Comparison of ENCODE assay signal across 17 cellular contexts in the genomic region with DNA sequence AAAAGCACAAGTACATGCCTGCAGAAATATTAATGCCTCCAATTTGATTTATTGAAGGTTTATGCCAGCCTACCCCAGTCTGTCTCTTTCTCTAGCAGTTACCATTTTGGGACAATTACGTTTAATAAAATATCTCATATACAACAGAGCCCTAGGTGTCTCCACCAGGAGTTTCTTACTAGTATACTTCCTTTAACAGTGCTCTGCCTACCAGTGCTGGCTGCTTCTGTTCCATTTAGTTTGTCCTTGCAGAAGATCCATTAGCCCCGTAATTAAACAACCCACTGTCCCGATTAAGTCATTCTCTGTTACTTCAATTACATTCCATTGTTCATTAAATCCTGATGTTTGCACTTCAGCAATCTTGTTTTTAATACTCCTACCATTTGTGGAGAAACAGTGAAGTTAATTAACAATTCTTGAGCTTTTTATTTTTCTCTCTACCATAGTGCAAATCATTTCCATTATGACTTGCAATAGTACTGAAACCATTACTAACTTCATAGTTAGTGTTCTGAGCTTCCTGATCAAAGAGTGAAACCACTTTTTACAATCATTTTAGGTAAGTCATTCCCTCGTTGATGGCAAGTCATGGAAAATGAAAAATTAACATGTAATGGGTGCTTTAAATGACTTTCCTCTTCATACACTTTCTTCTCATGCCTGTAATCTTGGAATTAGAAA.
A peak's percentile ranks its signal among the peaks of the same experiment; 100 is the strongest.
DNase-seq lines count a peak whose midpoint lies in the region; ATAC-seq, FAIRE-seq and TF ChIP-seq lines count a peak whose summit lies in the region.
"Had no signal": no experiment of that assay in that cellular context is flagged by ENCODE, and none has a peak within 500 bp of the region (broad histone marks: within the 10 kb centered on the region; RNA-seq: fewer than 3 reads in every experiment).

No MANE protein-coding gene starts in this region.

- H3K79me2 ChIP-seq in smooth muscle cell (ENCODE audit: low read depth) = no peaks in the 10 kb centered on the region

- H3K27ac ChIP-seq in smooth muscle cell (ENCODE audit: low read depth) = no peak overlapping the region
- H3K27ac ChIP-seq: WERI-Rb-1 had no signal

- peak; percentile 87 for FAIRE-seq in GM18507 (lab: Jason Lieb, UNC)
- FAIRE-seq: HTR-8/SVneo had no signal

- H3K36me3 Mint-ChIP-seq in activated T-helper 1 cell treated with anti-CD3 and anti-CD28 coated beads, Interleukin-12 subunit alpha, Interleukin-12 subunit beta, Interleukin-2, Interleukin-4 antibody, amounts not matched to agents 30 ng/mL and 10 ng/mL and 1 ng/mL, durations not matched to agents 14 hours and 24 hours and 36 hours (ENCODE audit: low read depth) = peaks cover 55% of the 10 kb centered on the region
- H3K36me3 Mint-ChIP-seq in T-helper 17 cell (ENCODE audit: low read depth) = peaks cover 7% of the 10 kb centered on the region

- peak overlapping the region; percentile 43 for H3K4me3 Mint-ChIP-seq in activated T-helper 1 cell treated with anti-CD3 and anti-CD28 coated beads, Interleukin-12 subunit alpha, Interleukin-12 subunit beta, Interleukin-2, Interleukin-4 antibody, amounts not matched to agents 30 ng/mL and 10 ng/mL and 1 ng/mL, durations not matched to agents 14 hours and 24 hours and 36 hours
- H3K4me3 Mint-ChIP-seq in T-helper 17 cell = no peak overlapping the region
- H3K4me3 Mint-ChIP-seq: naive B cell had no signal

- H3K9ac ChIP-seq in smooth muscle cell (ENCODE audit: low read depth) = no peak overlapping the region

- no peaks in the 10 kb centered on the region for H3K27me3 Mint-ChIP-seq in activated T-helper 1 cell treated with anti-CD3 and anti-CD28 coated beads, Interleukin-12 subunit alpha, Interleukin-12 subunit beta, Interleukin-2, Interleukin-4 antibody, amounts not matched to agents 30 ng/mL and 10 ng/mL and 1 ng/mL, durations not matched to agents 14 hours and 24 hours and 36 hours (ENCODE audit: insufficient read depth)
- H3K27me3 Mint-ChIP-seq in T-helper 17 cell = no peaks in the 10 kb centered on the region
- H3K27me3 Mint-ChIP-seq: naive B cell had no signal

- ATAC-seq in GM18909 (IDR thresholded peaks at IDR 0.05; ENCODE audit: poor library complexity, unreplicated experiment) (peak; percentile 52), HG02938 (IDR thresholded peaks at IDR 0.05; ENCODE audit: unreplicated experiment) (peak; percentile 53), T-helper 17 cell (no peak)

- no peak overlapping the region for H3K4me2 ChIP-seq in smooth muscle cell

- H3K27ac Mint-ChIP-seq in activated T-helper 1 cell treated with anti-CD3 and anti-CD28 coated beads, Interleukin-12 subunit alpha, Interleukin-12 subunit beta, Interleukin-2, Interleukin-4 antibody, amounts not matched to agents 30 ng/mL and 10 ng/mL and 1 ng/mL, durations not matched to agents 14 hours and 24 hours and 36 hours = peak overlapping the region; percentile 72
- H3K27ac Mint-ChIP-seq in T-helper 17 cell = no peak overlapping the region

- H3K4me1 Mint-ChIP-seq in activated T-helper 1 cell treated with anti-CD3 and anti-CD28 coated beads, Interleukin-12 subunit alpha, Interleukin-12 subunit beta, Interleukin-2, Interleukin-4 antibody, amounts not matched to agents 30 ng/mL and 10 ng/mL and 1 ng/mL, durations not matched to agents 14 hours and 24 hours and 36 hours (ENCODE audit: low read depth) = peaks cover 72% of the 10 kb centered on the region
- H3K4me1 Mint-ChIP-seq in T-helper 17 cell = peaks cover 25% of the 10 kb centered on the region

- DNase-seq in GM18507 (ENCODE audit: extremely low spot score, insufficient read length, low read depth) = no peak
- no peak for DNase-seq in activated T-helper 1 cell treated with anti-CD3 and anti-CD28 coated beads, Interleukin-12 subunit alpha, Interleukin-12 subunit beta, Interleukin-2, Interleukin-4 antibody, amounts not matched to agents 30 ng/mL and 10 ng/mL and 1 ng/mL, durations not matched to agents 14 hours and 24 hours and 36 hours (ENCODE audit: low spot score)
- no peak for DNase-seq in NCI-H2227 treated with DMSO at 0.1 percent for 48 hours (lab: John Stamatoyannopoulos, UW)
- no peak for DNase-seq in T-helper 17 cell
- DNase-seq in activated CD8-positive, alpha-beta memory T cell treated with anti-CD3 and anti-CD28 coated beads, Interleukin-2, amount 50 U/mL, for 4 hours = no peak
- DNase-seq in smooth muscle cell (lab: John Stamatoyannopoulos, UW; ENCODE audit: unreplicated experiment) = no peak
- DNase-seq: aorta; GF-D8; naive B cell; NCI-H187 treated with DMSO at 0.1 percent for 48 hours; RPMI8226; stimulated activated CD4-positive, alpha-beta T cell treated with anti-CD3 and anti-CD28 coated beads, Interleukin-12 subunit alpha, Interleukin-12 subunit beta, amount 100 ng/mL, for 4 hours; SW 1271; WERI-Rb-1 had no signal

- no peaks in the 10 kb centered on the region for H3K9me3 Mint-ChIP-seq in activated T-helper 1 cell treated with anti-CD3 and anti-CD28 coated beads, Interleukin-12 subunit alpha, Interleukin-12 subunit beta, Interleukin-2, Interleukin-4 antibody, amounts not matched to agents 30 ng/mL and 10 ng/mL and 1 ng/mL, durations not matched to agents 14 hours and 24 hours and 36 hours
- H3K9me3 Mint-ChIP-seq: naive B cell had no signal

- H4K20me1 ChIP-seq in smooth muscle cell (ENCODE audit: low read depth) = no peaks in the 10 kb centered on the region

- intact Hi-C loops in activated T-helper 1 cell treated with anti-CD3 and anti-CD28 coated beads, Interleukin-12 subunit alpha, Interleukin-12 subunit beta, Interleukin-2, Interleukin-4 antibody, amounts not matched to agents 30 ng/mL and 10 ng/mL and 1 ng/mL, durations not matched to agents 14 hours and 24 hours and 36 hours (cut with micrococcal nuclease) = loop anchor here (1.0 to 10.0 kb wide), 8 partner anchors 36 to 352 kb away; partner anchors contain the start of gene PLXNC1

- 90% methylated on average over 4 of the region's 4 CpGs for WGBS in smooth muscle cell (ENCODE audit: low lambda C conversion rate)

- H3F3A ChIP-seq in smooth muscle cell (ENCODE audit: low read depth) = no peaks in the 10 kb centered on the region

- H3K36me3 ChIP-seq in smooth muscle cell (ENCODE audit: low read depth) = no peaks in the 10 kb centered on the region
- H3K36me3 ChIP-seq: WERI-Rb-1 had no signal

- H2AFZ ChIP-seq in smooth muscle cell (ENCODE audit: low read depth) = no peak overlapping the region

- H3K4me1 ChIP-seq in smooth muscle cell (ENCODE audit: low read depth) = peaks cover 5% of the 10 kb centered on the region

- H3K9me3 ChIP-seq in T-helper 17 cell (ENCODE audit: control insufficient read depth, low read length, poor library complexity, severe bottlenecking) = no peaks in the 10 kb centered on the region
- no peaks in the 10 kb centered on the region for H3K9me3 ChIP-seq in smooth muscle cell (replicated peaks; ENCODE audit: low read depth)

- H3K4me3 ChIP-seq in smooth muscle cell = no peak overlapping the region

- no peak for TF ChIP-seq CTCF in smooth muscle cell (IDR thresholded peaks at IDR 0.05; ENCODE audit: borderline replicate concordance, insufficient read depth, poor library complexity, severe bottlenecking)

- H3K27me3 ChIP-seq in smooth muscle cell (ENCODE audit: low read depth) = peaks cover 33% of the 10 kb centered on the region
